In genomic region chr15:35058534-35059054, GRCh38 we compare ENCODE assay signal across 1 cellular context.
TF ChIP-seq lines count a peak whose summit lies in the region.

No MANE protein-coding gene starts in this region.

TF ChIP-seq in H1, 55 proteins besides CTCF, POLR2A, EP300 and RAD21:
- TF ChIP-seq BACH1 (IDR thresholded peaks at IDR 0.05; ENCODE audit: low read length): no peak
- no peak for TF ChIP-seq PHF8 (conservative IDR thresholded peaks at IDR 0.05; ENCODE audit: low read depth, low read length)
- no peak for TF ChIP-seq CEBPB (IDR thresholded peaks at IDR 0.05; ENCODE audit: low read depth, low read length)
- no peak for TF ChIP-seq SUZ12 (IDR thresholded peaks at IDR 0.05; ENCODE audit: low read length)
- no peak for TF ChIP-seq JUND (IDR thresholded peaks at IDR 0.05; ENCODE audit: low read length)
- TF ChIP-seq POU5F1 (IDR thresholded peaks at IDR 0.05; ENCODE audit: low read depth, low read length): no peak
- TF ChIP-seq POLR2AphosphoS5 (IDR thresholded peaks at IDR 0.05; ENCODE audit: low read depth, low read length): no peak
- no peak for TF ChIP-seq MAX (IDR thresholded peaks at IDR 0.05)
- TF ChIP-seq RNF2 (IDR thresholded peaks at IDR 0.05; ENCODE audit: borderline replicate concordance, low read depth, low read length, missing control alignments, poor library complexity, severe bottlenecking): no peak
- no peak for TF ChIP-seq RFX5 (IDR thresholded peaks at IDR 0.05; ENCODE audit: borderline replicate concordance, low read depth, low read length)
- no peak for TF ChIP-seq SP1 (IDR thresholded peaks at IDR 0.05; ENCODE audit: low read depth, low read length)
- no peak for TF ChIP-seq SIX5 (IDR thresholded peaks at IDR 0.05; ENCODE audit: low read depth, low read length)
- no peak for TF ChIP-seq ATF3 (IDR thresholded peaks at IDR 0.05; ENCODE audit: insufficient read depth, low read depth, low read length)
- TF ChIP-seq MAFK (IDR thresholded peaks at IDR 0.05; ENCODE audit: low read depth, low read length): no peak
- TF ChIP-seq SAP30 (IDR thresholded peaks at IDR 0.05; ENCODE audit: insufficient read depth, insufficient replicate concordance, low read length): no peak
- TF ChIP-seq ASH2L (IDR thresholded peaks at IDR 0.05; ENCODE audit: low read length): no peak
- no peak for TF ChIP-seq SIRT6 (IDR thresholded peaks at IDR 0.05; ENCODE audit: low read length)
